ENCODE assay signal across 8 cellular contexts in the genomic region with DNA sequence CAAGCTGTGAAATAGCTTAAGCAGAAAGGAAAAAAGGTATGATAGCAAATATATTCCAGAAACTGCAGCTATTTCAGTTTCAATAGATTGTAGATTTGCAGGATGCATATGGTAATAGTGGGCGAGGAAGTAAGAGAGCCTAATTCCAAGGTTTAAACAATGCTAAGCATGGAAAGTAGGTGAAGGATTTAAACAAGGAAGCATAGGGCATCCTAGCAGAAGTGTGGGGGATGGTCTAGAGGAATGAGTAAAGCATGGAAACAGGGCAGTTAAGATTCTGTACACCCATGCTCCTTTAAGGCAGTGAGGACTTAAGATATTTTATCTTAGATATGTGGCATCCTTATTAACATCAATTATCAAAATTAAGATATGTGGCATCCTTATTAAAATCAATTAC. TPM values are rescaled to one million over a fixed set of nuclear protein-coding genes. Genes with fewer than 3 reads are reported as not detected.
DNase-seq lines count a peak whose midpoint lies in the region; TF ChIP-seq lines count a peak whose summit lies in the region.

No MANE protein-coding gene starts in this region.

- peak overlapping the region; percentile 98 for H3K9ac ChIP-seq in HUES64 (ENCODE audit: low read depth, low read length)

- peaks cover 41% of the 10 kb centered on the region for H3K4me1 ChIP-seq in HUES64 (ENCODE audit: insufficient read depth, low read length)
- H3K4me1 ChIP-seq in mononuclear cell (ENCODE audit: insufficient read depth, low read length) = peaks cover 39% of the 10 kb centered on the region

- no peaks in the 10 kb centered on the region for H3K27me3 ChIP-seq in HUES64 (ENCODE audit: insufficient read depth, low read length)
- H3K27me3 ChIP-seq in brain microvascular endothelial cell (replicated peaks) = no peaks in the 10 kb centered on the region
- no peaks in the 10 kb centered on the region for H3K27me3 ChIP-seq in mononuclear cell (ENCODE audit: insufficient read depth, low read length)

- H3K4me3 ChIP-seq in HUES64 (ENCODE audit: low read length) (peak overlapping the region; percentile 99), brain microvascular endothelial cell (ENCODE audit: low read depth, low read length) (peak overlapping the region; percentile 90), mononuclear cell (ENCODE audit: low read length) (peak overlapping the region; percentile 3)

- H3K36me3 Mint-ChIP-seq in CD14-positive monocyte = peaks cover 5 to 29% of the 10 kb centered on the region in 2 donors

- peaks cover 62% of the 10 kb centered on the region for H3K4me1 Mint-ChIP-seq in CD14-positive monocyte

- H3K36me3 ChIP-seq in HUES64 (ENCODE audit: insufficient read depth, low read length) (peaks cover 36% of the 10 kb centered on the region), brain microvascular endothelial cell (replicated peaks) (peaks cover 17% of the 10 kb centered on the region)

- H3K27ac ChIP-seq in HUES64 (ENCODE audit: low read depth, low read length) (no peak overlapping the region), brain microvascular endothelial cell (no peak overlapping the region)

- 3% methylated on average over 1 of the region's 1 CpG for WGBS in HUES64

- H3K9me3 Mint-ChIP-seq in CD14-positive monocyte = no peaks in the 10 kb centered on the region

- TF ChIP-seq CTCF in CD14-positive monocyte (IDR thresholded peaks at IDR 0.05) (no peak), brain microvascular endothelial cell (IDR thresholded peaks at IDR 0.05; ENCODE audit: low read depth, low read length, missing control alignments) (no peak)

- H3K9me3 ChIP-seq in HUES64 (ENCODE audit: insufficient read depth, low read depth, low read length) (no peaks in the 10 kb centered on the region), mononuclear cell (ENCODE audit: low read depth, low read length) (no peaks in the 10 kb centered on the region)

- H3K4me3 Mint-ChIP-seq in CD14-positive monocyte = peak overlapping the region; percentile 92 to 98

- in situ Hi-C loops in brain microvascular endothelial cell (cut with HindIII; ENCODE audit: low pct_ligation_motif_present, low sequenced_read_pairs) = no loop called here

- intact Hi-C loops in CD14-positive monocyte (cut with micrococcal nuclease) = loop anchor here (10.0 kb wide), 2 partner anchors 160 to 360 kb away; a partner anchor contains a TSS

- peak overlapping the region in 6 of 7 donors; percentile 11 to 100 (median 76) for H3K27ac Mint-ChIP-seq in CD14-positive monocyte

- no peak for DNase-seq in CD14-positive monocyte (ENCODE audit: low spot score)
- DNase-seq in brain microvascular endothelial cell = no peak
- DNase-seq in NK-92 (lab: John Stamatoyannopoulos, UW; ENCODE audit: unreplicated experiment) = no peak
- DNase-seq in activated CD4-positive, CD25-positive, alpha-beta regulatory T cell treated with anti-CD3 and anti-CD28 coated beads, Interleukin-2, amount 50 U/mL, for 72 hours = no peak
- no peak for DNase-seq in effector CD4-positive, alpha-beta T cell
- DNase-seq in amygdala (lab: John Stamatoyannopoulos, UW) = no peak

- H3K27me3 Mint-ChIP-seq in CD14-positive monocyte (ENCODE audit: low read depth in 3 of 3) = no peaks in the 10 kb centered on the region

RNA-seq across cellular contexts. Expression of a gene that starts 2.6 kb away (rescaled TPM):
- 10 to 100 TPM; 50.9 to 69.2 TPM for polyA plus RNA-seq in CD14-positive monocyte
- polyA plus RNA-seq in HUES64 (2013, experiment 1 of 2) = 114 TPM
- 141 TPM for polyA plus RNA-seq in HUES64 (2013, experiment 2 of 2)
- 282 TPM for total RNA-seq in mononuclear cell

Comparison
In these comparisons a context has a peak if more than half of its experiments do, and no peak if none do; other contexts are left out.
1. H3K4me3 ChIP-seq: peak in every context shown above with its lines; median percentile 99 in HUES64; 90 in brain microvascular endothelial cell; 3 in mononuclear cell.